ENCODE assay signal across 1 cellular context in the genomic region with DNA sequence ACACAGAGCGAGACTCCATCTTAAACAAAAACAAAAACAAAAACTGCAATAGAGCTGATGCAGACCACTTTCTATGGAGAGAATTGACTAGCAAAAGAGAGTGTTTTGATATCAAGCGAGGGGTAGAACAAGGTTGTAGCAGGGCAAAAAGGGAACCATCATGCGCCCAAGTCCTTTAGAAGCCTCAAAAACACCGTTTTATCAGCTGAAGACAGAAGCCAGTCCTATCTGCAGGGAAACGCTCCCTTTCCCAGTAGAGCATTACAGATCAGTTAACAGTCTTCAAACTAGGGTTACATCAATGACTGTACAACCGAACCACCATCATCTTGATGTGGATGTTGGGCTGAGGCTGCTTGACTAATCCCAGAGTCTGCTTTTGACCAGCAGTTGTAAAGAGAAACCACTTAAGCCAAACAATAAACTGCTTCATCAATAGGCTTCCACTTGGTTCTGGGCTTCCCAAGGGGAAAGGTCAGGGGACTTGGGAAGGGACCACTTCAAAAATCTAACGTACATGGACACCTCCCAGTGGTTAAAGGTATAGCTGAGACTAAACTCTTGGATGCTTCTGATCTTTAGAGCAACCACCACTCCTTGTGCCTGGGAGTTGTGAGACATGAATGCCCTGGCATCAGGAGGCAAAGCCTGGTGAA.
TF ChIP-seq lines count a peak whose summit lies in the region.

No MANE protein-coding gene starts in this region.

TF ChIP-seq in K562, 482 proteins besides CTCF, POLR2A, EP300 and RAD21 (continued from another document and continues in another):
- TF ChIP-seq, protein P1, sequence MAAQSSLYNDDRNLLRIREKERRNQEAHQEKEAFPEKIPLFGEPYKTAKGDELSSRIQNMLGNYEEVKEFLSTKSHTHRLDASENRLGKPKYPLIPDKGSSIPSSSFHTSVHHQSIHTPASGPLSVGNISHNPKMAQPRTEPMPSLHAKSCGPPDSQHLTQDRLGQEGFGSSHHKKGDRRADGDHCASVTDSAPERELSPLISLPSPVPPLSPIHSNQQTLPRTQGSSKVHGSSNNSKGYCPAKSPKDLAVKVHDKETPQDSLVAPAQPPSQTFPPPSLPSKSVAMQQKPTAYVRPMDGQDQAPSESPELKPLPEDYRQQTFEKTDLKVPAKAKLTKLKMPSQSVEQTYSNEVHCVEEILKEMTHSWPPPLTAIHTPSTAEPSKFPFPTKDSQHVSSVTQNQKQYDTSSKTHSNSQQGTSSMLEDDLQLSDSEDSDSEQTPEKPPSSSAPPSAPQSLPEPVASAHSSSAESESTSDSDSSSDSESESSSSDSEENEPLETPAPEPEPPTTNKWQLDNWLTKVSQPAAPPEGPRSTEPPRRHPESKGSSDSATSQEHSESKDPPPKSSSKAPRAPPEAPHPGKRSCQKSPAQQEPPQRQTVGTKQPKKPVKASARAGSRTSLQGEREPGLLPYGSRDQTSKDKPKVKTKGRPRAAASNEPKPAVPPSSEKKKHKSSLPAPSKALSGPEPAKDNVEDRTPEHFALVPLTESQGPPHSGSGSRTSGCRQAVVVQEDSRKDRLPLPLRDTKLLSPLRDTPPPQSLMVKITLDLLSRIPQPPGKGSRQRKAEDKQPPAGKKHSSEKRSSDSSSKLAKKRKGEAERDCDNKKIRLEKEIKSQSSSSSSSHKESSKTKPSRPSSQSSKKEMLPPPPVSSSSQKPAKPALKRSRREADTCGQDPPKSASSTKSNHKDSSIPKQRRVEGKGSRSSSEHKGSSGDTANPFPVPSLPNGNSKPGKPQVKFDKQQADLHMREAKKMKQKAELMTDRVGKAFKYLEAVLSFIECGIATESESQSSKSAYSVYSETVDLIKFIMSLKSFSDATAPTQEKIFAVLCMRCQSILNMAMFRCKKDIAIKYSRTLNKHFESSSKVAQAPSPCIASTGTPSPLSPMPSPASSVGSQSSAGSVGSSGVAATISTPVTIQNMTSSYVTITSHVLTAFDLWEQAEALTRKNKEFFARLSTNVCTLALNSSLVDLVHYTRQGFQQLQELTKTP (IDR thresholded peaks at IDR 0.05; ENCODE audit: low read depth in 1 of 2, partially characterized antibody in 2 of 2): no peak
- peak; percentile 93 for TF ChIP-seq SMARCA4 (IDR thresholded peaks at IDR 0.05)
- TF ChIP-seq KLF6 (CRISPR knock-in tag; IDR thresholded peaks at IDR 0.05; ENCODE audit: borderline replicate concordance): no peak
- no peak for TF ChIP-seq HEY1 (CRISPR knock-in tag; IDR thresholded peaks at IDR 0.05; ENCODE audit: borderline replicate concordance)
- TF ChIP-seq ZNF311 (CRISPR knock-in tag; IDR thresholded peaks at IDR 0.05): no peak
- TF ChIP-seq, protein P2, sequence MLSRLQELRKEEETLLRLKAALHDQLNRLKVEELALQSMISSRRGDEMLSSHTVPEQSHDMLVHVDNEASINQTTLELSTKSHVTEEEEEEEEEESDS (CRISPR knock-in tag; IDR thresholded peaks at IDR 0.05): no peak
- peak; percentile 59; the same call in 1 of the 2 replicates for TF ChIP-seq GATAD2A (IDR thresholded peaks at IDR 0.05)
- no peak for TF ChIP-seq SNRNP70 (optimal IDR thresholded peaks at IDR 0.05; ENCODE audit: low read depth, low read length)
- TF ChIP-seq TAF1 (IDR thresholded peaks at IDR 0.05; ENCODE audit: control insufficient read depth, extremely low read depth, insufficient read depth, low read length, severe bottlenecking): no peak
- TF ChIP-seq STAT6 (CRISPR knock-in tag; IDR thresholded peaks at IDR 0.05): no peak
- peak; percentile 94 for TF ChIP-seq DPF2 (IDR thresholded peaks at IDR 0.05)
- TF ChIP-seq PBX2 (CRISPR knock-in tag; IDR thresholded peaks at IDR 0.05; ENCODE audit: low read depth): no peak
- TF ChIP-seq PBX2 (tag; conservative IDR thresholded peaks at IDR 0.05; ENCODE audit: low read depth): no peak
- TF ChIP-seq RFX1 (IDR thresholded peaks at IDR 0.05): no peak
- TF ChIP-seq NFRKB (IDR thresholded peaks at IDR 0.05; ENCODE audit: low read depth): no peak
- TF ChIP-seq FOXJ3 (CRISPR knock-in tag; IDR thresholded peaks at IDR 0.05): no peak
- no peak for TF ChIP-seq ZSCAN29 (IDR thresholded peaks at IDR 0.05)
- no peak for TF ChIP-seq FOS (IDR thresholded peaks at IDR 0.05; ENCODE audit: extremely low read depth, insufficient read length)
- TF ChIP-seq, protein P3, sequence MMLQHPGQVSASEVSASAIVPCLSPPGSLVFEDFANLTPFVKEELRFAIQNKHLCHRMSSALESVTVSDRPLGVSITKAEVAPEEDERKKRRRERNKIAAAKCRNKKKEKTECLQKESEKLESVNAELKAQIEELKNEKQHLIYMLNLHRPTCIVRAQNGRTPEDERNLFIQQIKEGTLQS (IDR thresholded peaks at IDR 0.05): no peak
- TF ChIP-seq, protein P3 (CRISPR knock-in tag; conservative IDR thresholded peaks at IDR 0.05): no peak
- TF ChIP-seq, protein P4, sequence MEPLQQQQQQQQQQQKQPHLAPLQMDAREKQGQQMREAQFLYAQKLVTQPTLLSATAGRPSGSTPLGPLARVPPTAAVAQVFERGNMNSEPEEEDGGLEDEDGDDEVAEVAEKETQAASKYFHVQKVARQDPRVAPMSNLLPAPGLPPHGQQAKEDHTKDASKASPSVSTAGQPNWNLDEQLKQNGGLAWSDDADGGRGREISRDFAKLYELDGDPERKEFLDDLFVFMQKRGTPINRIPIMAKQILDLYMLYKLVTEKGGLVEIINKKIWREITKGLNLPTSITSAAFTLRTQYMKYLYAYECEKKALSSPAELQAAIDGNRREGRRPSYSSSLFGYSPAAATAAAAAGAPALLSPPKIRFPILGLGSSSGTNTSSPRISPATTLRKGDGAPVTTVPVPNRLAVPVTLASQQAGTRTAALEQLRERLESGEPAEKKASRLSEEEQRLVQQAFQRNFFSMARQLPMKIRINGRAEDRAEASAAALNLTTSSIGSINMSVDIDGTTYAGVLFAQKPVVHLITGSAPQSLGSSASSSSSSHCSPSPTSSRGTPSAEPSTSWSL (CRISPR knock-in tag; IDR thresholded peaks at IDR 0.05; ENCODE audit: borderline replicate concordance): no peak
- TF ChIP-seq SNIP1 (IDR thresholded peaks at IDR 0.05; ENCODE audit: low read depth): no peak
- TF ChIP-seq, protein P5, sequence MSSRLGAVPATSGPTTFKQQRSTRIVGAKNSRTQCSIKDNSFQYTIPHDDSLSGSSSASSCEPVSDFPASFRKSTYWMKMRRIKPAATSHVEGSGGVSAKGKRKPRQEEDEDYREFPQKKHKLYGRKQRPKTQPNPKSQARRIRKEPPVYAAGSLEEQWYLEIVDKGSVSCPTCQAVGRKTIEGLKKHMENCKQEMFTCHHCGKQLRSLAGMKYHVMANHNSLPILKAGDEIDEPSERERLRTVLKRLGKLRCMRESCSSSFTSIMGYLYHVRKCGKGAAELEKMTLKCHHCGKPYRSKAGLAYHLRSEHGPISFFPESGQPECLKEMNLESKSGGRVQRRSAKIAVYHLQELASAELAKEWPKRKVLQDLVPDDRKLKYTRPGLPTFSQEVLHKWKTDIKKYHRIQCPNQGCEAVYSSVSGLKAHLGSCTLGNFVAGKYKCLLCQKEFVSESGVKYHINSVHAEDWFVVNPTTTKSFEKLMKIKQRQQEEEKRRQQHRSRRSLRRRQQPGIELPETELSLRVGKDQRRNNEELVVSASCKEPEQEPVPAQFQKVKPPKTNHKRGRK (tag; IDR thresholded peaks at IDR 0.05): no peak
- TF ChIP-seq ELF4 (CRISPR knock-in tag; IDR thresholded peaks at IDR 0.05): no peak
- peak; percentile 52 for TF ChIP-seq FOXM1 (IDR thresholded peaks at IDR 0.05; ENCODE audit: low read depth)
- TF ChIP-seq FOXM1 (CRISPR knock-in tag; IDR thresholded peaks at IDR 0.05; ENCODE audit: low read depth): no peak
- TF ChIP-seq DMBX1 (CRISPR knock-in tag; IDR thresholded peaks at IDR 0.05; ENCODE audit: borderline replicate concordance): no peak
- TF ChIP-seq ZNF175 (CRISPR knock-in tag; IDR thresholded peaks at IDR 0.05; ENCODE audit: low read depth): no peak
- TF ChIP-seq SRSF7 (optimal IDR thresholded peaks at IDR 0.05; ENCODE audit: low read depth, low read length): no peak
- TF ChIP-seq ZNF77 (CRISPR knock-in tag; IDR thresholded peaks at IDR 0.05): no peak
- no peak for TF ChIP-seq SIN3A (IDR thresholded peaks at IDR 0.05; ENCODE audit: borderline replicate concordance in 2 of 2, control insufficient read depth in 1 of 2, low read depth in 2 of 2, low read length in 2 of 2)
- TF ChIP-seq EZH2 (IDR thresholded peaks at IDR 0.05; ENCODE audit: borderline replicate concordance, low read depth, low read length): no peak
- no peak for TF ChIP-seq ZKSCAN8 (CRISPR knock-in tag; IDR thresholded peaks at IDR 0.05)
- TF ChIP-seq THRAP3 (IDR thresholded peaks at IDR 0.05; ENCODE audit: borderline replicate concordance): no peak
- TF ChIP-seq FOXA3 (CRISPR knock-in tag; conservative IDR thresholded peaks at IDR 0.05 in 1 of 2, IDR thresholded peaks at IDR 0.05 in 1 of 2): no peak
- TF ChIP-seq NKRF (IDR thresholded peaks at IDR 0.05; ENCODE audit: borderline replicate concordance): no peak
- no peak for TF ChIP-seq LARP7 (IDR thresholded peaks at IDR 0.05)
- no peak for TF ChIP-seq IFI16 (CRISPR knock-in tag; IDR thresholded peaks at IDR 0.05)
- no peak for TF ChIP-seq SMAD3 (CRISPR knock-in tag; conservative IDR thresholded peaks at IDR 0.05)
- no peak for TF ChIP-seq ID3 (CRISPR knock-in tag; IDR thresholded peaks at IDR 0.05)
- peak; percentile 45; the same call in 1 of the 2 replicates for TF ChIP-seq ID3 (tag; IDR thresholded peaks at IDR 0.05)
- TF ChIP-seq, protein P6, sequence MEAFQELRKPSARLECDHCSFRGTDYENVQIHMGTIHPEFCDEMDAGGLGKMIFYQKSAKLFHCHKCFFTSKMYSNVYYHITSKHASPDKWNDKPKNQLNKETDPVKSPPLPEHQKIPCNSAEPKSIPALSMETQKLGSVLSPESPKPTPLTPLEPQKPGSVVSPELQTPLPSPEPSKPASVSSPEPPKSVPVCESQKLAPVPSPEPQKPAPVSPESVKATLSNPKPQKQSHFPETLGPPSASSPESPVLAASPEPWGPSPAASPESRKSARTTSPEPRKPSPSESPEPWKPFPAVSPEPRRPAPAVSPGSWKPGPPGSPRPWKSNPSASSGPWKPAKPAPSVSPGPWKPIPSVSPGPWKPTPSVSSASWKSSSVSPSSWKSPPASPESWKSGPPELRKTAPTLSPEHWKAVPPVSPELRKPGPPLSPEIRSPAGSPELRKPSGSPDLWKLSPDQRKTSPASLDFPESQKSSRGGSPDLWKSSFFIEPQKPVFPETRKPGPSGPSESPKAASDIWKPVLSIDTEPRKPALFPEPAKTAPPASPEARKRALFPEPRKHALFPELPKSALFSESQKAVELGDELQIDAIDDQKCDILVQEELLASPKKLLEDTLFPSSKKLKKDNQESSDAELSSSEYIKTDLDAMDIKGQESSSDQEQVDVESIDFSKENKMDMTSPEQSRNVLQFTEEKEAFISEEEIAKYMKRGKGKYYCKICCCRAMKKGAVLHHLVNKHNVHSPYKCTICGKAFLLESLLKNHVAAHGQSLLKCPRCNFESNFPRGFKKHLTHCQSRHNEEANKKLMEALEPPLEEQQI (IDR thresholded peaks at IDR 0.05): no peak
- no peak for TF ChIP-seq ZBTB7A (IDR thresholded peaks at IDR 0.05; ENCODE audit: borderline replicate concordance, control insufficient read depth, low read depth, low read length)
